In the genomic region with DNA sequence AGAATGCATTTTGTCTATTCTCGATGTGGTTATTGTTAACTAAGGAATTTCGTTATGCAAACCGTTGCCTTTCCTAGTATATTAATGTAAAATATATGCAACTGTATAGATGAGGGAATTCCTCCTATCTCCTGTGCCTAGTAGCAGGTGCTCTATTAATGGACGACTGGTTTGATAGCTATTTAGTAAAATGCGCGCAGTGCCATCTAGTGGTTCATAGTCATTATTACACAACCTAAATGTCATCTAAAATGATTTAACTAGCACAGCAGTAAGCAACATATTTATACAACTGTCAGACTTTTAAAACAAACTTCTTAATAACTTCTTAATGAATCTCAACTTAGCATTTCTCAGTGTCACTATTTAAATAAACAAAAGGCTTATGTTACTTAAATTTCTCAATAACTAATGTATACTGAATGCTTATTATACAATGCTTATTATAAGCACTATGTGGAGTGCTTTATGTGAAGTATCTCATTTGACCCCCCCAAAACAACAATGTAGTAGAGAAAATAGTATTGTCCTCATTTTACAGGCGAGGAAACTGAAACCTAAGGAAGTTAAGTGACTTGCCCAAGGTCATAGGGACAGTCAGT, we compare ENCODE assay signal across 8 cellular contexts.
A peak's percentile ranks its signal among the peaks of the same experiment; 100 is the strongest.
DNase-seq lines count a peak whose midpoint lies in the region; ATAC-seq and TF ChIP-seq lines count a peak whose summit lies in the region.

No MANE protein-coding gene starts in this region.

- H3K4me3 ChIP-seq in AG04449 (ENCODE audit: low read depth, low read length) (no peak overlapping the region), GM12875 (ENCODE audit: low read depth, low read length) (no peak overlapping the region), SK-N-MC (no peak overlapping the region), upper lobe of right lung (no peak overlapping the region)

- H3K27me3 ChIP-seq in upper lobe of right lung, result no peaks in the 10 kb centered on the region

- no peak overlapping the region for H3K9ac ChIP-seq in SK-N-MC (ENCODE audit: insufficient read length)

- DNase-seq in AG04449 (ENCODE audit: low read depth, low spot score) (peak; percentile 19), NCI-H1417 (lab: John Stamatoyannopoulos, UW) (peak; percentile 52 to 93 (median 60)), SK-N-MC (ENCODE audit: low read depth, low spot score) (peak; percentile 48), medulla oblongata (ENCODE audit: extremely low spot score) (peak; percentile 86), upper lobe of right lung (no peak)
- DNase-seq in effector CD4-positive, alpha-beta T cell, result peak; percentile 2

- intact Hi-C loops in upper lobe of right lung (cut with DNase I), result no loop called here

- POLR2A ChIA-PET in AG04449 (lab: Yijun Ruan, JAX), result no interaction called here

- H3K36me3 ChIP-seq in SK-N-MC (ENCODE audit: insufficient read depth, low read length) (no peaks in the 10 kb centered on the region), upper lobe of right lung (no peaks in the 10 kb centered on the region)

- H3K9me3 ChIP-seq in SK-N-MC (ENCODE audit: low read depth, low read length) (no peaks in the 10 kb centered on the region), upper lobe of right lung (no peaks in the 10 kb centered on the region)

- H3K27ac ChIP-seq in SK-N-MC (no peak overlapping the region), upper lobe of right lung (no peak overlapping the region)

- CTCF ChIA-PET in AG04449 (lab: Yijun Ruan, JAX), result interaction anchor here (0.6 to 10.1 kb wide), 30 partner anchors 10 to 665 kb away, joined by 3 to 251 read pairs (median 4); no protein-coding TSS in a partner anchor

- ATAC-seq in HG02642 (IDR thresholded peaks at IDR 0.05; ENCODE audit: poor library complexity, unreplicated experiment) (peak; percentile 83), upper lobe of right lung (peak; percentile 83)

- TF ChIP-seq CTCF in AG04449 (IDR thresholded peaks at IDR 0.05; ENCODE audit: insufficient read depth, low read length, missing control alignments), result peak; percentile 52
- TF ChIP-seq CTCF in GM12875 (IDR thresholded peaks at IDR 0.05; ENCODE audit: borderline replicate concordance, insufficient read depth, low read depth, low read length), result peak; percentile 26; the same call in 1 of the 2 replicates
- TF ChIP-seq CTCF in upper lobe of right lung (IDR thresholded peaks at IDR 0.05), result peak; percentile 76

- no peaks in the 10 kb centered on the region for H3K4me1 ChIP-seq in upper lobe of right lung

Comparison
In these comparisons a context has a peak if more than half of its experiments do, and no peak if none do; other contexts are left out.
1. CTCF ChIP-seq: peak in every context shown above with its lines; median percentile 76 in upper lobe of right lung; 52 in AG04449; 26 in GM12875.